Comparison of ENCODE assay signal across 8 cellular contexts in the genomic region with DNA sequence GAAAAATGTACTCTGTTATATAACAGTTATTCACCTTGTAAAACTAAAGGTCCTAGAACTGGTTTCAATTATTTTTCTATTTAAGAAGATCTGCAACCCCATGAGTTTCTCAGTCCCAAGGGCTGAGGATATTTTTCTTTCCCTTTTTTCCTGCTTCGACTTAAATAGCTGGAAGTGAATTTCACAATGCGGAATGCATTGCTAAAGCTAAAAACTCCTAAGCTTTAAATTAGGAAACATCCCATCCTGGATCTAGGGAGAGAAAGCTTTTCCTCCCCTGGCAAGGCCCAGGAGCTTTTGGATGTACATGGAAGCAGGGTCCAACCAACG.
DNase-seq lines count a peak whose midpoint lies in the region; ATAC-seq lines count a peak whose summit lies in the region.

No MANE protein-coding gene starts in this region.

- no peak overlapping the region for H3K27ac ChIP-seq in HUES48 (ENCODE audit: low read depth, low read length)
- peak overlapping the region; percentile 64 for H3K27ac ChIP-seq in angular gyrus (ENCODE audit: low read depth, low read length)

- no peaks in the 10 kb centered on the region for H3K9me3 ChIP-seq in HUES48 (ENCODE audit: control insufficient read depth, insufficient read depth, low read length)

- H3K4me3 ChIP-seq in HUES48 (ENCODE audit: low read depth, low read length): peak overlapping the region; percentile 50

- H3K4me1 Mint-ChIP-seq in stimulated activated effector memory CD8-positive, alpha-beta T cell treated with anti-CD3 and anti-CD28 coated beads, Interleukin-12 subunit alpha, Interleukin-12 subunit beta, amount 100 ng/mL, for 72 hours: peaks cover 8% of the 10 kb centered on the region

- peak overlapping the region; percentile 69 for H3K4me3 Mint-ChIP-seq in stimulated activated effector memory CD8-positive, alpha-beta T cell treated with anti-CD3 and anti-CD28 coated beads, Interleukin-12 subunit alpha, Interleukin-12 subunit beta, amount 100 ng/mL, for 72 hours

- no peaks in the 10 kb centered on the region for H3K36me3 Mint-ChIP-seq in stimulated activated effector memory CD8-positive, alpha-beta T cell treated with anti-CD3 and anti-CD28 coated beads, Interleukin-12 subunit alpha, Interleukin-12 subunit beta, amount 100 ng/mL, for 72 hours

- no peak for ATAC-seq in stimulated activated effector memory CD8-positive, alpha-beta T cell treated with anti-CD3 and anti-CD28 coated beads, Interleukin-12 subunit alpha, Interleukin-12 subunit beta, amount 100 ng/mL, for 72 hours
- ATAC-seq in HG03439 (IDR thresholded peaks at IDR 0.05; ENCODE audit: unreplicated experiment): no peak
- no peak for ATAC-seq in GM18520 (IDR thresholded peaks at IDR 0.05; ENCODE audit: unreplicated experiment)
- no peak for ATAC-seq in HG03354 (IDR thresholded peaks at IDR 0.05; ENCODE audit: poor library complexity, severe bottlenecking, unreplicated experiment)

- H3K27ac Mint-ChIP-seq in stimulated activated effector memory CD8-positive, alpha-beta T cell treated with anti-CD3 and anti-CD28 coated beads, Interleukin-12 subunit alpha, Interleukin-12 subunit beta, amount 100 ng/mL, for 72 hours: no peak overlapping the region

- H3K27me3 ChIP-seq in HUES48 (ENCODE audit: control insufficient read depth, insufficient read depth, low read length): peaks cover 12% of the 10 kb centered on the region

- H3K36me3 ChIP-seq in HUES48 (ENCODE audit: control insufficient read depth, insufficient read depth, low read length): no peaks in the 10 kb centered on the region

- H3K9ac ChIP-seq in HUES48 (ENCODE audit: low read depth, low read length): peak overlapping the region; percentile 11; the same call in 1 of the 2 replicates

- H3K4me1 ChIP-seq in HUES48 (ENCODE audit: control insufficient read depth, insufficient read depth, low read length): peaks cover 20% of the 10 kb centered on the region

- no peaks in the 10 kb centered on the region for H3K9me3 Mint-ChIP-seq in stimulated activated effector memory CD8-positive, alpha-beta T cell treated with anti-CD3 and anti-CD28 coated beads, Interleukin-12 subunit alpha, Interleukin-12 subunit beta, amount 100 ng/mL, for 72 hours

- peak; percentile 46 for DNase-seq in iris pigment epithelial cell (ENCODE audit: low read depth)
- no peak for DNase-seq in stimulated activated effector memory CD8-positive, alpha-beta T cell treated with anti-CD3 and anti-CD28 coated beads, Interleukin-12 subunit alpha, Interleukin-12 subunit beta, amount 100 ng/mL, for 72 hours (ENCODE audit: low spot score in 2 of 2)
- DNase-seq in NK-92 treated with Interleukin-12 subunit alpha and Interleukin-12 subunit beta, amount 100 ng/mL, for 24 hours (lab: John Stamatoyannopoulos, UW): no peak
